7 cellular contexts compared by ENCODE assay signal in the genomic region with DNA sequence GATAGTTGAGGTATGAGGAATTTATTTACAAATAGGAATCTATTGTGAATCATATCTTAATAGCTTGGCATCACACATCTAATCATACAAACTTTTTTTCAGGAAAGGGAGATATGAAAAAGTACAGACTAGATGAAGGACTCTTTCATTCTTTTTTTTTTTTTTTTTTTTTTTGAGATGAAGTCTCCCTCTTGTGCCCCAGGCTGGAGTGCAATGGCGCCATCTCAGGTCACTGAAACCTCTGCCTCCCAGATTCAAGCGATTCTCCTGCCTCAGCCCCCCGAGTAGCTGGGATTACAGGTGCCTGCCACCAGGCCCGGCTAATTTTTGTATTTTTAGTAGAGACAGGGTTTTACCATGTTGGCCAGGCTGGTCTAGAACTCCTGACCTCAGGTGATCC.
DNase-seq lines count a peak whose midpoint lies in the region; TF ChIP-seq lines count a peak whose summit lies in the region.
"Not testable (repeated sequence)": the region's sequence is repeated elsewhere in the genome, so short reads cannot be mapped to it uniquely, and the experiment has no call there.

No MANE protein-coding gene starts in this region.

- not testable (repeated sequence) for DNase-seq in A673 (ENCODE audit: low spot score); HEK293T (ENCODE audit: extremely low spot score); choroid plexus epithelial cell (ENCODE audit: low read depth)
- DNase-seq in DMS53 (lab: John Stamatoyannopoulos, UW): peak; percentile 36
- peak; percentile 5 for DNase-seq in NCI-H748 (lab: John Stamatoyannopoulos, UW; ENCODE audit: unreplicated experiment)
- DNase-seq in WERI-Rb-1: peak; percentile 42

- intact Hi-C loops in A673 (cut with micrococcal nuclease; ENCODE audit: unreplicated experiment): not testable (repeated sequence)

- not testable (repeated sequence) for H3K4me3 ChIP-seq in A673 (ENCODE audit: low read depth, low read length, poor library complexity, severe bottlenecking); WERI-Rb-1 (ENCODE audit: low read depth, low read length); choroid plexus epithelial cell (ENCODE audit: low read depth, low read length); liver (ENCODE audit: low read depth in 1 of 3, low read length in 3 of 3)

- H3K36me3 ChIP-seq in A673 (ENCODE audit: insufficient read depth, low read length, poor library complexity, severe bottlenecking); WERI-Rb-1; liver (ENCODE audit: control insufficient read depth in 4 of 4, insufficient read depth in 3 of 4, low read depth in 1 of 4, low read length in 3 of 4): not testable (repeated sequence)

- H3K4me1 ChIP-seq in A673 (ENCODE audit: insufficient read depth, low read length, poor library complexity, severe bottlenecking); liver (ENCODE audit: control insufficient read depth in 4 of 4, insufficient read depth in 4 of 4, low read length in 3 of 4): not testable (repeated sequence)

- WGBS in liver: 82% methylated on average over 4 of the region's 4 CpGs

- 0 out of 2 replicates have a peak, but pooled peaks have one; percentile 13 for TF ChIP-seq CTCF in A673 (conservative IDR thresholded peaks at IDR 0.05; ENCODE audit: low read depth, low read length)
- TF ChIP-seq CTCF in WERI-Rb-1 (IDR thresholded peaks at IDR 0.05; ENCODE audit: low read depth, low read length): 0 out of 2 replicates have a peak, but pooled peaks have one; percentile 14
- peak; percentile 17 for TF ChIP-seq CTCF in choroid plexus epithelial cell (conservative IDR thresholded peaks at IDR 0.05; ENCODE audit: low read depth, low read length)
- TF ChIP-seq CTCF in liver (IDR thresholded peaks at IDR 0.05; ENCODE audit: low read depth, low read length, missing input control): not testable (repeated sequence)

- not testable (repeated sequence) for H3K9me3 ChIP-seq in A673 (ENCODE audit: low read depth, low read length, poor library complexity, severe bottlenecking); WERI-Rb-1 (ENCODE audit: severe bottlenecking); liver (ENCODE audit: control insufficient read depth in 4 of 4, low read length in 3 of 4)

- H3K27ac ChIP-seq in A673 (ENCODE audit: low read depth, low read length, poor library complexity, severe bottlenecking); WERI-Rb-1; liver (ENCODE audit: low read depth in 1 of 2, low read length in 2 of 2): not testable (repeated sequence)

- not testable (repeated sequence) for H3K9ac ChIP-seq in liver (ENCODE audit: low read depth in 1 of 2, low read length in 2 of 2)

- BruUV-seq in A673 (replicated peaks; lab: Mats Ljungman, UMichigan): not testable (repeated sequence)

- peak; percentile 7 to 23 for TF ChIP-seq RAD21 in liver (IDR thresholded peaks at IDR 0.05)

- H3K27me3 ChIP-seq in A673 (replicated peaks; ENCODE audit: insufficient read depth, low read depth, low read length, poor library complexity); WERI-Rb-1 (ENCODE audit: insufficient read depth, low read depth, severe bottlenecking); liver (ENCODE audit: control insufficient read depth in 4 of 4, insufficient read depth in 4 of 4, low read length in 3 of 4): not testable (repeated sequence)

- CTCF ChIA-PET in A673 (lab: Charles Lee): interaction anchor here (0.7 kb wide), 1 partner anchor 28 kb away, joined by 11 read pairs; no protein-coding TSS in a partner anchor
- CTCF ChIA-PET in HEK293T (lab: Yijun Ruan, JAX): interaction anchor here (0.7 kb wide), 2 partner anchors 26 to 475 kb away, joined by 3 to 6 read pairs; no protein-coding TSS in a partner anchor

- POLR2A ChIA-PET in A673 (lab: Charles Lee; ENCODE audit: low non-redundant PET); HEK293T (lab: Yijun Ruan, JAX): not testable (repeated sequence)

TF ChIP-seq in HEK293T, 16 proteins besides CTCF, POLR2A, EP300 and RAD21:
- peak; percentile 88 for TF ChIP-seq ZNF384 (IDR thresholded peaks at IDR 0.05)
